In genomic region chr10:117968354-117969182, GRCh38 we compare ENCODE assay signal across 1 cellular context.
TF ChIP-seq lines count a peak whose summit lies in the region.

No MANE protein-coding gene starts in this region.

TF ChIP-seq in GM23338, 12 proteins besides CTCF, POLR2A, EP300 and RAD21 (continued from another document):
- TF ChIP-seq, protein P1, sequence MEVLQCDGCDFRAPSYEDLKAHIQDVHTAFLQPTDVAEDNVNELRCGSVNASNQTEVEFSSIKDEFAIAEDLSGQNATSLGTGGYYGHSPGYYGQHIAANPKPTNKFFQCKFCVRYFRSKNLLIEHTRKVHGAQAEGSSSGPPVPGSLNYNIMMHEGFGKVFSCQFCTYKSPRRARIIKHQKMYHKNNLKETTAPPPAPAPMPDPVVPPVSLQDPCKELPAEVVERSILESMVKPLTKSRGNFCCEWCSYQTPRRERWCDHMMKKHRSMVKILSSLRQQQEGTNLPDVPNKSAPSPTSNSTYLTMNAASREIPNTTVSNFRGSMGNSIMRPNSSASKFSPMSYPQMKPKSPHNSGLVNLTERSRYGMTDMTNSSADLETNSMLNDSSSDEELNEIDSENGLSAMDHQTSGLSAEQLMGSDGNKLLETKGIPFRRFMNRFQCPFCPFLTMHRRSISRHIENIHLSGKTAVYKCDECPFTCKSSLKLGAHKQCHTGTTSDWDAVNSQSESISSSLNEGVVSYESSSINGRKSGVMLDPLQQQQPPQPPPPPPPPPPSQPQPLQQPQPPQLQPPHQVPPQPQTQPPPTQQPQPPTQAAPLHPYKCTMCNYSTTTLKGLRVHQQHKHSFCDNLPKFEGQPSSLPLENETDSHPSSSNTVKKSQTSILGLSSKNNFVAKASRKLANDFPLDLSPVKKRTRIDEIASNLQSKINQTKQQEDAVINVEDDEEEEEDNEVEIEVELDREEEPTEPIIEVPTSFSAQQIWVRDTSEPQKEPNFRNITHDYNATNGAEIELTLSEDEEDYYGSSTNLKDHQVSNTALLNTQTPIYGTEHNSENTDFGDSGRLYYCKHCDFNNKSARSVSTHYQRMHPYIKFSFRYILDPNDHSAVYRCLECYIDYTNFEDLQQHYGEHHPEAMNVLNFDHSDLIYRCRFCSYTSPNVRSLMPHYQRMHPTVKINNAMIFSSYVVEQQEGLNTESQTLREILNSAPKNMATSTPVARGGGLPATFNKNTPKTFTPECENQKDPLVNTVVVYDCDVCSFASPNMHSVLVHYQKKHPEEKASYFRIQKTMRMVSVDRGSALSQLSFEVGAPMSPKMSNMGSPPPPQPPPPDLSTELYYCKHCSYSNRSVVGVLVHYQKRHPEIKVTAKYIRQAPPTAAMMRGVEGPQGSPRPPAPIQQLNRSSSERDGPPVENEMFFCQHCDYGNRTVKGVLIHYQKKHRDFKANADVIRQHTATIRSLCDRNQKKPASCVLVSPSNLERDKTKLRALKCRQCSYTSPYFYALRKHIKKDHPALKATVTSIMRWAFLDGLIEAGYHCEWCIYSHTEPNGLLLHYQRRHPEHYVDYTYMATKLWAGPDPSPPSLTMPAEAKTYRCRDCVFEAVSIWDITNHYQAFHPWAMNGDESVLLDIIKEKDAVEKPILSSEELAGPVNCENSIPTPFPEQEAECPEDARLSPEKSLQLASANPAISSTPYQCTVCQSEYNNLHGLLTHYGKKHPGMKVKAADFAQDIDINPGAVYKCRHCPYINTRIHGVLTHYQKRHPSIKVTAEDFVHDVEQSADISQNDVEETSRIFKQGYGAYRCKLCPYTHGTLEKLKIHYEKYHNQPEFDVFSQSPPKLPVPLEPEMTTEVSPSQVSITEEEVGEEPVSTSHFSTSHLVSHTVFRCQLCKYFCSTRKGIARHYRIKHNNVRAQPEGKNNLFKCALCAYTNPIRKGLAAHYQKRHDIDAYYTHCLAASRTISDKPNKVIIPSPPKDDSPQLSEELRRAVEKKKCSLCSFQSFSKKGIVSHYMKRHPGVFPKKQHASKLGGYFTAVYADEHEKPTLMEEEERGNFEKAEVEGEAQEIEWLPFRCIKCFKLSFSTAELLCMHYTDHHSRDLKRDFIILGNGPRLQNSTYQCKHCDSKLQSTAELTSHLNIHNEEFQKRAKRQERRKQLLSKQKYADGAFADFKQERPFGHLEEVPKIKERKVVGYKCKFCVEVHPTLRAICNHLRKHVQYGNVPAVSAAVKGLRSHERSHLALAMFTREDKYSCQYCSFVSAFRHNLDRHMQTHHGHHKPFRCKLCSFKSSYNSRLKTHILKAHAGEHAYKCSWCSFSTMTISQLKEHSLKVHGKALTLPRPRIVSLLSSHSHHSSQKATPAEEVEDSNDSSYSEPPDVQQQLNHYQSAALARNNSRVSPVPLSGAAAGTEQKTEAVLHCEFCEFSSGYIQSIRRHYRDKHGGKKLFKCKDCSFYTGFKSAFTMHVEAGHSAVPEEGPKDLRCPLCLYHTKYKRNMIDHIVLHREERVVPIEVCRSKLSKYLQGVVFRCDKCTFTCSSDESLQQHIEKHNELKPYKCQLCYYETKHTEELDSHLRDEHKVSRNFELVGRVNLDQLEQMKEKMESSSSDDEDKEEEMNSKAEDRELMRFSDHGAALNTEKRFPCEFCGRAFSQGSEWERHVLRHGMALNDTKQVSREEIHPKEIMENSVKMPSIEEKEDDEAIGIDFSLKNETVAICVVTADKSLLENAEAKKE (CRISPR knock-in tag; IDR thresholded peaks at IDR 0.05): no peak
- TF ChIP-seq, protein P2, sequence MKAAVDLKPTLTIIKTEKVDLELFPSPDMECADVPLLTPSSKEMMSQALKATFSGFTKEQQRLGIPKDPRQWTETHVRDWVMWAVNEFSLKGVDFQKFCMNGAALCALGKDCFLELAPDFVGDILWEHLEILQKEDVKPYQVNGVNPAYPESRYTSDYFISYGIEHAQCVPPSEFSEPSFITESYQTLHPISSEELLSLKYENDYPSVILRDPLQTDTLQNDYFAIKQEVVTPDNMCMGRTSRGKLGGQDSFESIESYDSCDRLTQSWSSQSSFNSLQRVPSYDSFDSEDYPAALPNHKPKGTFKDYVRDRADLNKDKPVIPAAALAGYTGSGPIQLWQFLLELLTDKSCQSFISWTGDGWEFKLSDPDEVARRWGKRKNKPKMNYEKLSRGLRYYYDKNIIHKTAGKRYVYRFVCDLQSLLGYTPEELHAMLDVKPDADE (IDR thresholded peaks at IDR 0.05): no peak
- TF ChIP-seq ZNF114 (CRISPR knock-in tag; IDR thresholded peaks at IDR 0.05) (no peak), NANOG (IDR thresholded peaks at IDR 0.05; ENCODE audit: borderline replicate concordance) (no peak), EZH2 (IDR thresholded peaks at IDR 0.05; ENCODE audit: low read depth, unreplicated experiment) (no peak), POLR2AphosphoS5 (IDR thresholded peaks at IDR 0.05; ENCODE audit: low read depth) (no peak), EZH2phosphoT487 (IDR thresholded peaks at IDR 0.05; ENCODE audit: unreplicated experiment) (no peak), STAT1 (IDR thresholded peaks at IDR 0.05; ENCODE audit: unreplicated experiment) (no peak), ZNF331 (CRISPR knock-in tag; IDR thresholded peaks at IDR 0.05; ENCODE audit: low read depth) (no peak)
